32 cellular contexts compared by ENCODE assay signal in the genomic region with DNA sequence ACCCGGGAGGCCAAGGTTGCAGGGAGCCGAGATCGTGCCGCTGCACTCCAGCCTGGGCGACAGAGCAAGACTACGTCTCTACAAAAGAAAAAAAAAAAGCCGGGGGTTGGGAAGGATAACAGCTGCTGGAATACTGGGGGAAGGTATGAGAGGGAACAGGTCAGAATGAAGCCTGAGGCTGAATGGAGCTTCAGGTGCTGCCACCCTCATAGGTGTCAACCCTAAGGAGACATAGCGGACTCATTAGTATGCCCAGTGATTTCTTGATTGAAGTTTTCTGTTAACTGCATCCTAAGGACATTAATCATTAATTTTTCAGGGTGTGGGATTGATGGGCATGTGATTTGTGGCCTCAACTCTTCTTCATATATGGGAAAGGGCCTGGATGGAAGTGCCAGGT. TPM values are rescaled to one million over a fixed set of nuclear protein-coding genes. Genes with fewer than 3 reads are reported as not detected.
DNase-seq lines count a peak whose midpoint lies in the region; ATAC-seq and TF ChIP-seq lines count a peak whose summit lies in the region.
"Had no signal": no experiment of that assay in that cellular context is flagged by ENCODE, and none has a peak within 500 bp of the region (broad histone marks: within the 10 kb centered on the region; RNA-seq: fewer than 3 reads in every experiment).

No MANE protein-coding gene starts in this region.

- no peaks in the 10 kb centered on the region for H3K9me3 ChIP-seq in CD4-positive, alpha-beta T cell (ENCODE audit: control insufficient read depth, low read length)
- H3K9me3 ChIP-seq in OCI-LY1 (ENCODE audit: low read length) = no peaks in the 10 kb centered on the region
- H3K9me3 ChIP-seq: MG63, mucosa of descending colon, ovary, right atrium auricular region had no signal

- DNase-seq in CD4-positive, alpha-beta T cell = no peak
- DNase-seq in endothelial cell (ENCODE audit: low spot score) (no peak), renal cortical epithelial cell (ENCODE audit: low read depth) (peak; percentile 60), NCI-H526 treated with DMSO at 0.1 percent for 48 hours (lab: John Stamatoyannopoulos, UW) (no peak), amniotic stem cell (lab: John Stamatoyannopoulos, UW) (no peak), SHP77 treated with DMSO at 0.1 percent for 48 hours (lab: John Stamatoyannopoulos, UW) (no peak)
- DNase-seq: activated CD4-positive, alpha-beta memory T cell treated with anti-CD3 and anti-CD28 coated beads for 36 hours; activated CD4-positive, alpha-beta T cell treated with anti-CD3 and anti-CD28 coated beads for 1 hour; activated CD8-positive, alpha-beta memory T cell treated with anti-CD3 and anti-CD28 coated beads, Interleukin-2, amount 50 U/mL, for 4 hours; activated naive CD4-positive, alpha-beta T cell treated with Interleukin-2 at 50 U/mL for 16 hours; amygdala; DMS79; GDM1; hypothalamus; left cardiac atrium; MG63; mucosa of descending colon; natural killer cell; NCI-H1105; NCI-H187; NCI-H2171 treated with DMSO at 0.1 percent for 48 hours; NCI-H524 treated with DMSO at 0.1 percent for 48 hours; ovary; PC-3; stimulated activated CD4-positive, alpha-beta T cell treated with anti-CD3 and anti-CD28 coated beads, Interleukin-1b, Interleukin-23, amount 100 ng/mL, for 48 hours; stimulated activated naive CD4-positive, alpha-beta T cell treated with Interleukin-2 at 50 U/mL for 16 hours; T-helper 2 cell had no signal

- no peak overlapping the region for H3K27ac ChIP-seq in CD4-positive, alpha-beta T cell (ENCODE audit: low read depth, low read length)
- peak overlapping the region; percentile 98 for H3K27ac ChIP-seq in OCI-LY1 (ENCODE audit: low read depth, low read length, poor library complexity, severe bottlenecking)
- H3K27ac ChIP-seq: ovary, right atrium auricular region had no signal

- H3K79me2 ChIP-seq in OCI-LY1 (ENCODE audit: insufficient read depth, low read length) = peaks cover 96% of the 10 kb centered on the region

- peak overlapping the region; percentile 47 for H3K9ac ChIP-seq in OCI-LY1 (ENCODE audit: low read length)

- H3K36me3 ChIP-seq in OCI-LY1 (ENCODE audit: insufficient read depth, low read length) = peaks cover 28% of the 10 kb centered on the region
- H3K36me3 ChIP-seq: ovary, right atrium auricular region had no signal

- peak overlapping the region; percentile 54 for H3K4me2 ChIP-seq in OCI-LY1 (ENCODE audit: low read length)
- H3K4me2 ChIP-seq: smooth muscle cell had no signal

- peaks cover 66% of the 10 kb centered on the region for H3K4me1 Mint-ChIP-seq in CD4-positive, alpha-beta T cell (ENCODE audit: low read depth)
- H3K4me1 Mint-ChIP-seq in endothelial cell (ENCODE audit: unreplicated experiment) = peaks cover 25% of the 10 kb centered on the region

- H3K36me3 Mint-ChIP-seq in CD4-positive, alpha-beta T cell (ENCODE audit: low read depth) = peaks cover 3% of the 10 kb centered on the region
- H3K36me3 Mint-ChIP-seq in endothelial cell (ENCODE audit: low read depth, unreplicated experiment) = peaks cover 19% of the 10 kb centered on the region
- H3K36me3 Mint-ChIP-seq: activated CD4-positive, alpha-beta memory T cell treated with anti-CD3 and anti-CD28 coated beads for 36 hours; natural killer cell had no signal

- CTCF ChIA-PET in CD4-positive, alpha-beta T cell (lab: Charles Lee) = interaction anchor here (1.1 to 1.3 kb wide), 2 partner anchors 24 to 30 kb away, joined by 4 to 5 read pairs; no protein-coding TSS in a partner anchor

- POLR2A ChIA-PET in CD4-positive, alpha-beta T cell (lab: Charles Lee) = no interaction called here

- ATAC-seq in CD4-positive, alpha-beta T cell (ENCODE audit: poor library complexity) = no peak
- ATAC-seq: left cardiac atrium, mucosa of descending colon, natural killer cell, PC-3 had no signal

- H3F3A ChIP-seq in OCI-LY1 (ENCODE audit: insufficient read depth, low read length) = no peaks in the 10 kb centered on the region

- peak overlapping the region; percentile 21 for H3K27ac Mint-ChIP-seq in CD4-positive, alpha-beta T cell
- H3K27ac Mint-ChIP-seq in endothelial cell (ENCODE audit: unreplicated experiment) = no peak overlapping the region
- H3K27ac Mint-ChIP-seq: activated CD4-positive, alpha-beta memory T cell treated with anti-CD3 and anti-CD28 coated beads for 36 hours; activated T-helper 1 cell treated with anti-CD3 and anti-CD28 coated beads, Interleukin-12 subunit alpha, Interleukin-12 subunit beta, Interleukin-2, Interleukin-4 antibody, amounts not matched to agents 30 ng/mL and 10 ng/mL and 1 ng/mL, durations not matched to agents 14 hours and 24 hours and 36 hours; natural killer cell had no signal

- no peaks in the 10 kb centered on the region for H3K27me3 ChIP-seq in CD4-positive, alpha-beta T cell (ENCODE audit: control insufficient read depth, insufficient read depth, low read length)
- H3K27me3 ChIP-seq in OCI-LY1 (ENCODE audit: insufficient read depth, low read length) = no peaks in the 10 kb centered on the region
- H3K27me3 ChIP-seq: MG63, ovary, right atrium auricular region had no signal

- H3K9me2 ChIP-seq in OCI-LY1 (ENCODE audit: low read depth, low read length) = no peaks in the 10 kb centered on the region

- no peaks in the 10 kb centered on the region for H4K20me1 ChIP-seq in OCI-LY1 (ENCODE audit: insufficient read depth, low read length)

- TF ChIP-seq CTCF in CD4-positive, alpha-beta T cell (IDR thresholded peaks at IDR 0.05) = no peak
- TF ChIP-seq CTCF in OCI-LY1 (IDR thresholded peaks at IDR 0.05; ENCODE audit: low read length) (no peak), endothelial cell (IDR thresholded peaks at IDR 0.05; ENCODE audit: unreplicated experiment) (no peak)

- H2AFZ ChIP-seq in OCI-LY1 (ENCODE audit: low read length) = no peak overlapping the region

- intact Hi-C loops in CD4-positive, alpha-beta T cell (cut with DNase I, micrococcal nuclease) = loop anchor here in 1 of 2 experiments (10.0 kb wide), 1 partner anchor 128 kb away; no protein-coding TSS in a partner anchor

- no peaks in the 10 kb centered on the region for H3K9me3 Mint-ChIP-seq in CD4-positive, alpha-beta T cell
- H3K9me3 Mint-ChIP-seq in endothelial cell (ENCODE audit: unreplicated experiment) = no peaks in the 10 kb centered on the region
- H3K9me3 Mint-ChIP-seq: activated CD4-positive, alpha-beta memory T cell treated with anti-CD3 and anti-CD28 coated beads for 36 hours; activated T-helper 1 cell treated with anti-CD3 and anti-CD28 coated beads, Interleukin-12 subunit alpha, Interleukin-12 subunit beta, Interleukin-2, Interleukin-4 antibody, amounts not matched to agents 30 ng/mL and 10 ng/mL and 1 ng/mL, durations not matched to agents 14 hours and 24 hours and 36 hours; natural killer cell had no signal

- H3K27me3 Mint-ChIP-seq in CD4-positive, alpha-beta T cell = no peaks in the 10 kb centered on the region
- peaks cover 13% of the 10 kb centered on the region for H3K27me3 Mint-ChIP-seq in endothelial cell (ENCODE audit: unreplicated experiment)
- H3K27me3 Mint-ChIP-seq: activated CD4-positive, alpha-beta memory T cell treated with anti-CD3 and anti-CD28 coated beads for 36 hours had no signal

- H3K4me3 Mint-ChIP-seq in CD4-positive, alpha-beta T cell = no peak overlapping the region
- H3K4me3 Mint-ChIP-seq in endothelial cell (ENCODE audit: unreplicated experiment) = peak overlapping the region; percentile 28
- H3K4me3 Mint-ChIP-seq: activated CD4-positive, alpha-beta memory T cell treated with anti-CD3 and anti-CD28 coated beads for 36 hours; activated T-helper 1 cell treated with anti-CD3 and anti-CD28 coated beads, Interleukin-12 subunit alpha, Interleukin-12 subunit beta, Interleukin-2, Interleukin-4 antibody, amounts not matched to agents 30 ng/mL and 10 ng/mL and 1 ng/mL, durations not matched to agents 14 hours and 24 hours and 36 hours; natural killer cell had no signal

- peaks cover 83% of the 10 kb centered on the region for H3K4me1 ChIP-seq in OCI-LY1 (ENCODE audit: insufficient read depth, low read length, severe bottlenecking)

- peak overlapping the region; percentile 41 for H3K4me3 ChIP-seq in OCI-LY1 (ENCODE audit: low read depth, low read length, poor library complexity, severe bottlenecking)
- H3K4me3 ChIP-seq: lung, MG63, mucosa of descending colon, ovary, right atrium auricular region, smooth muscle cell had no signal

RNA-seq across cellular contexts. Expression of a gene that starts 6.0 kb away (rescaled TPM):
- total RNA-seq in CD4-positive, alpha-beta T cell = 10 to 100 TPM; 69.6 to 74.5 TPM
- total RNA-seq in endothelial cell (ENCODE audit: unreplicated experiment) (238 TPM), renal cortical epithelial cell (83.0 and 313 TPM in 2 replicates)

RNA-seq across cellular contexts. Expression of a gene that starts 38.2 kb away (rescaled TPM):
- 10 to 100 TPM; 22.6 to 24.8 TPM for total RNA-seq in CD4-positive, alpha-beta T cell
- total RNA-seq in endothelial cell (ENCODE audit: unreplicated experiment) = 18.3 TPM
- total RNA-seq in renal cortical epithelial cell = 38.9 and 48.6 TPM in 2 replicates

RNA-seq across cellular contexts. Expression of a gene that starts 38.4 kb away (rescaled TPM):
- total RNA-seq in CD4-positive, alpha-beta T cell = 10 to 100 TPM; 21.1 to 21.7 TPM
- total RNA-seq in endothelial cell (ENCODE audit: unreplicated experiment) (51.4 TPM), renal cortical epithelial cell (67.5 and 148 TPM in 2 replicates)
